ENCODE assay signal across 15 cellular contexts in genomic region chr12:14850929-14851663, GRCh38. TPM values are rescaled to one million over a fixed set of nuclear protein-coding genes. Genes with fewer than 3 reads are reported as not detected.
DNase-seq lines count a peak whose midpoint lies in the region; ATAC-seq and TF ChIP-seq lines count a peak whose summit lies in the region.
"Had no signal": no experiment of that assay in that cellular context is flagged by ENCODE, and none has a peak within 500 bp of the region (broad histone marks: within the 10 kb centered on the region; RNA-seq: fewer than 3 reads in every experiment).

No MANE protein-coding gene starts in this region.

- H3K27me3 Mint-ChIP-seq in GM23338 (ENCODE audit: insufficient read depth, low read depth, poor library complexity), result peaks cover 3% of the 10 kb centered on the region
- H3K27me3 Mint-ChIP-seq in stimulated activated memory B cell treated with anti-CD40 and anti-IgM and Interleukin-4, amounts not matched to agents 10 μg/mL and 1 μg/mL and 100 μg/mL, for 72 hours, result no peaks in the 10 kb centered on the region
- no peaks in the 10 kb centered on the region for H3K27me3 Mint-ChIP-seq in activated CD4-positive, alpha-beta T cell treated with anti-CD3 and anti-CD28 coated beads, Interleukin-2, amount 10 ng/mL, durations not matched to agents 7 days and 5 days
- H3K27me3 Mint-ChIP-seq: activated naive CD8-positive, alpha-beta T cell treated with anti-CD3 and anti-CD28 coated beads, Interleukin-2, amount 50 U/mL, for 24 hours had no signal

- H3K9me2 ChIP-seq in GM23338 (ENCODE audit: insufficient read depth), result no peaks in the 10 kb centered on the region

- no peak for TF ChIP-seq POLR2A in suprapubic skin (IDR thresholded peaks at IDR 0.05)

- H3K4me3 ChIP-seq in GM23338 (no peak overlapping the region), suprapubic skin (no peak overlapping the region)
- H3K4me3 ChIP-seq: colonic mucosa, HAP-1, testis had no signal

- DNase-seq in GM23338 (ENCODE audit: low spot score), result no peak
- no peak for DNase-seq in suprapubic skin (ENCODE audit: low spot score in 2 of 2)
- no peak for DNase-seq in NCI-H2081 (lab: John Stamatoyannopoulos, UW)
- no peak for DNase-seq in activated CD4-positive, alpha-beta T cell treated with anti-CD3 and anti-CD28 coated beads, Interleukin-2, amount 10 ng/mL, durations not matched to agents 7 days and 5 days
- DNase-seq: activated CD8-positive, alpha-beta memory T cell treated with anti-CD3 and anti-CD28 coated beads, Interleukin-2, amount 50 U/mL, for 4 hours; activated naive CD8-positive, alpha-beta T cell treated with anti-CD3 and anti-CD28 coated beads, Interleukin-2, amount 50 U/mL, for 24 hours; colonic mucosa; NCI-H526; SHP77 treated with DMSO at 0.1 percent for 48 hours; testis; WERI-Rb-1 had no signal

- no peak overlapping the region for H3K4me2 ChIP-seq in GM23338

- H3K27me3 ChIP-seq in GM23338 (ENCODE audit: insufficient read depth) (no peaks in the 10 kb centered on the region), suprapubic skin (no peaks in the 10 kb centered on the region)
- H3K27me3 ChIP-seq: colonic mucosa, testis had no signal

- TF ChIP-seq CTCF in GM23338 (conservative IDR thresholded peaks at IDR 0.05; ENCODE audit: low read depth in 2 of 2) (no peak), suprapubic skin (IDR thresholded peaks at IDR 0.05) (no peak)

- no peaks in the 10 kb centered on the region for H3K9me3 Mint-ChIP-seq in GM23338
- peaks cover 1% of the 10 kb centered on the region for H3K9me3 Mint-ChIP-seq in stimulated activated memory B cell treated with anti-CD40 and anti-IgM and Interleukin-4, amounts not matched to agents 10 μg/mL and 1 μg/mL and 100 μg/mL, for 72 hours
- no peaks in the 10 kb centered on the region for H3K9me3 Mint-ChIP-seq in activated CD4-positive, alpha-beta T cell treated with anti-CD3 and anti-CD28 coated beads, Interleukin-2, amount 10 ng/mL, durations not matched to agents 7 days and 5 days
- H3K9me3 Mint-ChIP-seq: activated naive CD8-positive, alpha-beta T cell treated with anti-CD3 and anti-CD28 coated beads, Interleukin-2, amount 50 U/mL, for 24 hours had no signal

- WGBS in suprapubic skin, result 33% methylated on average over 1 of the region's 1 CpG

- H3K79me2 ChIP-seq in GM23338 (replicated peaks; ENCODE audit: insufficient read depth), result no peaks in the 10 kb centered on the region

- H3K27ac Mint-ChIP-seq in GM23338, result no peak overlapping the region
- no peak overlapping the region for H3K27ac Mint-ChIP-seq in stimulated activated memory B cell treated with anti-CD40 and anti-IgM and Interleukin-4, amounts not matched to agents 10 μg/mL and 1 μg/mL and 100 μg/mL, for 72 hours
- no peak overlapping the region for H3K27ac Mint-ChIP-seq in activated CD4-positive, alpha-beta T cell treated with anti-CD3 and anti-CD28 coated beads, Interleukin-2, amount 10 ng/mL, durations not matched to agents 7 days and 5 days
- H3K27ac Mint-ChIP-seq: activated naive CD8-positive, alpha-beta T cell treated with anti-CD3 and anti-CD28 coated beads, Interleukin-2, amount 50 U/mL, for 24 hours had no signal

- POLR2A ChIA-PET in activated CD4-positive, alpha-beta T cell treated with anti-CD3 and anti-CD28 coated beads, Interleukin-2, amount 10 ng/mL, durations not matched to agents 7 days and 5 days (lab: Charles Lee), result no interaction called here

- H3K4me3 Mint-ChIP-seq in GM23338, result no peak overlapping the region
- no peak overlapping the region for H3K4me3 Mint-ChIP-seq in stimulated activated memory B cell treated with anti-CD40 and anti-IgM and Interleukin-4, amounts not matched to agents 10 μg/mL and 1 μg/mL and 100 μg/mL, for 72 hours
- H3K4me3 Mint-ChIP-seq in activated CD4-positive, alpha-beta T cell treated with anti-CD3 and anti-CD28 coated beads, Interleukin-2, amount 10 ng/mL, durations not matched to agents 7 days and 5 days, result no peak overlapping the region
- H3K4me3 Mint-ChIP-seq: activated naive CD8-positive, alpha-beta T cell treated with anti-CD3 and anti-CD28 coated beads, Interleukin-2, amount 50 U/mL, for 24 hours had no signal

- peak; percentile 76 for ATAC-seq in GM19324 (IDR thresholded peaks at IDR 0.05; ENCODE audit: low FRiP score, unreplicated experiment)
- no peak for ATAC-seq in GM23338
- ATAC-seq in HG03439 (IDR thresholded peaks at IDR 0.05; ENCODE audit: unreplicated experiment), result peak; percentile 53
- ATAC-seq in stimulated activated memory B cell treated with anti-CD40 and anti-IgM and Interleukin-4, amounts not matched to agents 10 μg/mL and 1 μg/mL and 100 μg/mL, for 72 hours, result no peak
- ATAC-seq: activated naive CD8-positive, alpha-beta T cell treated with anti-CD3 and anti-CD28 coated beads, Interleukin-2, amount 50 U/mL, for 24 hours had no signal

- CTCF ChIA-PET in activated CD4-positive, alpha-beta T cell treated with anti-CD3 and anti-CD28 coated beads, Interleukin-2, amount 10 ng/mL, durations not matched to agents 7 days and 5 days (lab: Charles Lee), result interaction anchor here (0.7 to 0.8 kb wide), 2 partner anchors 266 to 371 kb away, joined by 3 read pairs; no protein-coding TSS in a partner anchor

- no peaks in the 10 kb centered on the region for H3F3A ChIP-seq in GM23338 (replicated peaks; ENCODE audit: low read depth)

- peaks cover 11% of the 10 kb centered on the region for H3K4me1 Mint-ChIP-seq in GM23338
- peaks cover 8% of the 10 kb centered on the region for H3K4me1 Mint-ChIP-seq in stimulated activated memory B cell treated with anti-CD40 and anti-IgM and Interleukin-4, amounts not matched to agents 10 μg/mL and 1 μg/mL and 100 μg/mL, for 72 hours
- H3K4me1 Mint-ChIP-seq in activated CD4-positive, alpha-beta T cell treated with anti-CD3 and anti-CD28 coated beads, Interleukin-2, amount 10 ng/mL, durations not matched to agents 7 days and 5 days, result peaks cover 2% of the 10 kb centered on the region

- no peak for TF ChIP-seq EP300 in suprapubic skin (IDR thresholded peaks at IDR 0.05)

- no peaks in the 10 kb centered on the region for H3K9me3 ChIP-seq in suprapubic skin
- H3K9me3 ChIP-seq: colonic mucosa, HAP-1, testis had no signal

- H3K36me3 ChIP-seq in GM23338 (ENCODE audit: insufficient read depth) (no peaks in the 10 kb centered on the region), suprapubic skin (no peaks in the 10 kb centered on the region)
- H3K36me3 ChIP-seq: colonic mucosa, HAP-1, WERI-Rb-1 had no signal

- H4K20me1 ChIP-seq in GM23338 (replicated peaks; ENCODE audit: insufficient read depth), result no peaks in the 10 kb centered on the region

- no peaks in the 10 kb centered on the region for H3K36me3 Mint-ChIP-seq in GM23338 (ENCODE audit: low read depth)
- H3K36me3 Mint-ChIP-seq in stimulated activated memory B cell treated with anti-CD40 and anti-IgM and Interleukin-4, amounts not matched to agents 10 μg/mL and 1 μg/mL and 100 μg/mL, for 72 hours, result no peaks in the 10 kb centered on the region
- H3K36me3 Mint-ChIP-seq in activated CD4-positive, alpha-beta T cell treated with anti-CD3 and anti-CD28 coated beads, Interleukin-2, amount 10 ng/mL, durations not matched to agents 7 days and 5 days (ENCODE audit: low read depth), result no peaks in the 10 kb centered on the region

- no peak overlapping the region for H3K27ac ChIP-seq in GM23338 (ENCODE audit: low read depth)
- H3K27ac ChIP-seq in suprapubic skin, result peak overlapping the region; percentile 45
- H3K27ac ChIP-seq: colonic mucosa, testis, WERI-Rb-1 had no signal

- H2AFZ ChIP-seq in GM23338, result peak overlapping the region; percentile 54; the same call in 1 of the 2 replicates

- H3K4me1 ChIP-seq in GM23338 (ENCODE audit: insufficient read depth), result peaks cover 13% of the 10 kb centered on the region; the same call in 1 of the 2 replicates
- H3K4me1 ChIP-seq in suprapubic skin, result peaks cover 61% of the 10 kb centered on the region
- H3K4me1 ChIP-seq: colonic mucosa, HAP-1 had no signal

TF ChIP-seq in GM23338, 12 proteins besides CTCF, POLR2A, EP300 and RAD21 (continues in another document):
- TF ChIP-seq POLR2AphosphoS5 (IDR thresholded peaks at IDR 0.05; ENCODE audit: low read depth) (no peak), JUNB (IDR thresholded peaks at IDR 0.05; ENCODE audit: unreplicated experiment) (no peak), ZNF114 (CRISPR knock-in tag; IDR thresholded peaks at IDR 0.05) (no peak), CREB1 (CRISPR knock-in tag; IDR thresholded peaks at IDR 0.05; ENCODE audit: low read depth) (no peak), NANOG (IDR thresholded peaks at IDR 0.05; ENCODE audit: borderline replicate concordance) (no peak)

RNA-seq across cellular contexts. Expression of gene ART4, which starts 7.8 kb away (rescaled TPM):
- total RNA-seq in GM23338 (2014; rRNA removed; shearing (Covaris generic)), result not detected in 2 replicates
- polyA plus RNA-seq in GM23338 (2016; fragmentation: Nextera tagmentation; extraction: Ambion mirVana), result 0.07 and 0.08 TPM in 2 replicates
- 1 to 10 TPM in 1 of 4 donors, under 1 TPM in 2, not detected in 1; 0.17 to 1.3 (median 0.42) TPM for total RNA-seq in suprapubic skin
- not detected for total RNA-seq in activated CD4-positive, alpha-beta T cell treated with anti-CD3 and anti-CD28 coated beads, Interleukin-2, amount 10 ng/mL, durations not matched to agents 7 days and 5 days

RNA-seq across cellular contexts. Expression of gene MGP, which starts 34.6 kb away (rescaled TPM):
- total RNA-seq in GM23338 (2014; rRNA removed; shearing (Covaris generic)), result not detected in 2 replicates
- polyA plus RNA-seq in GM23338 (2016; fragmentation: Nextera tagmentation; extraction: Ambion mirVana), result 0.60 TPM in 1 of 2 replicates, not detected in the other
- 100 to 1,000 TPM in 1 of 4 donors, 10 to 100 TPM in 3; 43.5 to 135 (median 58.3) TPM for total RNA-seq in suprapubic skin
- under 1 TPM in 1 of 2 experiments, not detected in 1; 0.20 TPM for total RNA-seq in activated CD4-positive, alpha-beta T cell treated with anti-CD3 and anti-CD28 coated beads, Interleukin-2, amount 10 ng/mL, durations not matched to agents 7 days and 5 days

RNA-seq across cellular contexts. Expression of gene SMCO3, which starts 37.1 kb away (rescaled TPM):
- total RNA-seq in GM23338 (2014; rRNA removed; shearing (Covaris generic)), result not detected in 2 replicates
- polyA plus RNA-seq in GM23338 (2016; fragmentation: Nextera tagmentation; extraction: Ambion mirVana), result 0.13 TPM in 1 of 2 replicates, not detected in the other
- not detected for total RNA-seq in suprapubic skin
- total RNA-seq in activated CD4-positive, alpha-beta T cell treated with anti-CD3 and anti-CD28 coated beads, Interleukin-2, amount 10 ng/mL, durations not matched to agents 7 days and 5 days, result not detected
- total RNA-seq: colonic mucosa had no signal

RNA-seq across cellular contexts. Expression of gene C12orf60, which starts 47.6 kb away (rescaled TPM):
- total RNA-seq in GM23338 (2014; rRNA removed; shearing (Covaris generic)), result 1.7 and 1.9 TPM in 2 replicates
- 1.3 and 2.3 TPM in 2 replicates for polyA plus RNA-seq in GM23338 (2016; fragmentation: Nextera tagmentation; extraction: Ambion mirVana)
- total RNA-seq in suprapubic skin, result under 1 TPM in 2 of 4 donors, not detected in 2; 0.31 to 0.83 TPM
- 1 to 10 TPM in 1 of 2 experiments, under 1 TPM in 1; 1.00 to 1.3 TPM for total RNA-seq in activated CD4-positive, alpha-beta T cell treated with anti-CD3 and anti-CD28 coated beads, Interleukin-2, amount 10 ng/mL, durations not matched to agents 7 days and 5 days

RNA-seq across cellular contexts. Expression of gene WBP11, which starts 47.8 kb away (rescaled TPM):
- total RNA-seq in GM23338 (2014; rRNA removed; shearing (Covaris generic)), result 33.8 and 57.1 TPM in 2 replicates
- polyA plus RNA-seq in GM23338 (2016; fragmentation: Nextera tagmentation; extraction: Ambion mirVana), result 138 and 148 TPM in 2 replicates
- 10 to 100 TPM; 16.7 to 24.4 (median 19.7) TPM for total RNA-seq in suprapubic skin
- total RNA-seq in activated CD4-positive, alpha-beta T cell treated with anti-CD3 and anti-CD28 coated beads, Interleukin-2, amount 10 ng/mL, durations not matched to agents 7 days and 5 days, result 10 to 100 TPM; 83.9 to 95.7 TPM

Comparison
In these comparisons a context has a peak if more than half of its experiments do, and no peak if none do; other contexts are left out.
1. ATAC-seq: peak in GM19324 (single experiment) and HG03439 (single experiment); none in GM23338 (single experiment) and stimulated activated memory B cell treated with anti-CD40 and anti-IgM and Interleukin-4, amounts not matched to agents 10 μg/mL and 1 μg/mL and 100 μg/mL, for 72 hours (single experiment).
2. RNA of gene MGP, which starts 34.6 kb away (total RNA-seq): 43.5 to 135 TPM in suprapubic skin; 0.20 TPM in activated CD4-positive, alpha-beta T cell treated with anti-CD3 and anti-CD28 coated beads, Interleukin-2, amount 10 ng/mL, durations not matched to agents 7 days and 5 days and not detected in GM23338; every median in the first group is over 10 times any median in the second.